1 cellular context compared by ENCODE assay signal in genomic region chr1:247043406-247043805, GRCh38.
TF ChIP-seq lines count a peak whose summit lies in the region.

No MANE protein-coding gene starts in this region.

TF ChIP-seq in K562, 482 proteins besides CTCF, POLR2A, EP300 and RAD21:
- TF ChIP-seq TFAM (CRISPR knock-in tag; conservative IDR thresholded peaks at IDR 0.05) = no peak
- TF ChIP-seq ZNF507 (tag; conservative IDR thresholded peaks at IDR 0.05) = no peak
- TF ChIP-seq SMARCC2 (IDR thresholded peaks at IDR 0.05; ENCODE audit: low read depth) = no peak
- no peak for TF ChIP-seq CCNT2 (IDR thresholded peaks at IDR 0.05; ENCODE audit: borderline replicate concordance, extremely low read depth, insufficient read length, low read depth, low read length)
- no peak for TF ChIP-seq FUS (optimal IDR thresholded peaks at IDR 0.05; ENCODE audit: low read depth, low read length)
- no peak for TF ChIP-seq NFIX (CRISPR knock-in tag; IDR thresholded peaks at IDR 0.05; ENCODE audit: low read depth)
- no peak for TF ChIP-seq ZNF280B (CRISPR knock-in tag; IDR thresholded peaks at IDR 0.05)
- TF ChIP-seq SMAD3 (CRISPR knock-in tag; conservative IDR thresholded peaks at IDR 0.05) = no peak
- no peak for TF ChIP-seq SRSF3 (IDR thresholded peaks at IDR 0.05; ENCODE audit: insufficient read depth, low read length)
- TF ChIP-seq CREBBP (IDR thresholded peaks at IDR 0.05; ENCODE audit: low read depth, low read length) = no peak
- no peak for TF ChIP-seq CBX2 (IDR thresholded peaks at IDR 0.05; ENCODE audit: insufficient read depth, low read length, poor library complexity, severe bottlenecking)
- no peak for TF ChIP-seq ZNF133 (CRISPR knock-in tag; IDR thresholded peaks at IDR 0.05)
- TF ChIP-seq FOXO4 (CRISPR knock-in tag; IDR thresholded peaks at IDR 0.05) = no peak
- no peak for TF ChIP-seq ZNF384 (IDR thresholded peaks at IDR 0.05; ENCODE audit: low read depth, low read length)
- no peak for TF ChIP-seq SMARCE1 (IDR thresholded peaks at IDR 0.05)
- no peak for TF ChIP-seq NR2F6 (CRISPR knock-in tag; IDR thresholded peaks at IDR 0.05)
- TF ChIP-seq SIRT6 (IDR thresholded peaks at IDR 0.05; ENCODE audit: low read depth, low read length) = no peak
- no peak for TF ChIP-seq ZEB2 (IDR thresholded peaks at IDR 0.05)
- no peak for TF ChIP-seq ZNF639 (CRISPR knock-in tag; conservative IDR thresholded peaks at IDR 0.05 in 1 of 2, IDR thresholded peaks at IDR 0.05 in 1 of 2)
- no peak for TF ChIP-seq KLF1 (tag; IDR thresholded peaks at IDR 0.05)
TF ChIP-seq in K562: peak in this region for 0.
